13 cellular contexts compared by ENCODE assay signal in genomic region chr22:41963453-41964105, GRCh38. TPM values are rescaled to one million over a fixed set of nuclear protein-coding genes. Genes with fewer than 3 reads are reported as not detected.
A peak's percentile ranks its signal among the peaks of the same experiment; 100 is the strongest.
DNase-seq lines count a peak whose midpoint lies in the region; ATAC-seq and TF ChIP-seq lines count a peak whose summit lies in the region.
"Had no signal": no experiment of that assay in that cellular context is flagged by ENCODE, and none has a peak within 500 bp of the region (broad histone marks: within the 10 kb centered on the region; RNA-seq: fewer than 3 reads in every experiment).

No MANE protein-coding gene starts in this region.

- H2AFZ ChIP-seq in fibroblast of lung (ENCODE audit: low read length): no peak overlapping the region

- no peaks in the 10 kb centered on the region for H3K4me1 ChIP-seq in fibroblast of lung (ENCODE audit: control insufficient read depth, extremely low read depth, insufficient read depth, low read length)

- ATAC-seq in GM19397 (IDR thresholded peaks at IDR 0.05; ENCODE audit: unreplicated experiment) (no peak), GM18867 (IDR thresholded peaks at IDR 0.05; ENCODE audit: unreplicated experiment) (no peak)

- DNase-seq in AG10803 (ENCODE audit: low read depth) (peak; percentile 66), SK-MEL-5 (ENCODE audit: low read depth, low spot score) (peak; percentile 79), fibroblast of lung (ENCODE audit: low read depth in 2 of 2) (peak; percentile 37 to 60), nucleus accumbens (lab: John Stamatoyannopoulos, UW) (peak in 45 of 56 donors; percentile 17 to 87 (median 48)), NCI-H748 treated with DMSO at 0.1 percent for 48 hours (lab: John Stamatoyannopoulos, UW) (no peak)
- DNase-seq in activated CD4-positive, alpha-beta T cell treated with anti-CD3 and anti-CD28 coated beads for 4 hours: no peak
- DNase-seq: activated naive CD4-positive, alpha-beta T cell treated with anti-CD3 and anti-CD28 coated beads for 36 hours; NCI-H2171 treated with DMSO at 0.1 percent for 48 hours; spleen; testis had no signal

- no peak overlapping the region for H3K27ac ChIP-seq in fibroblast of lung (ENCODE audit: insufficient read depth, low read length)
- H3K27ac ChIP-seq: spleen, testis had no signal

- no peak overlapping the region for H3K4me3 ChIP-seq in AG10803 (ENCODE audit: low read length)
- H3K4me3 ChIP-seq in fibroblast of lung (replicated peaks in 1 of 4; ENCODE audit: control extremely low read depth in 1 of 4, insufficient read depth in 1 of 4, low read depth in 3 of 4, low read length in 4 of 4): no peak overlapping the region
- H3K4me3 ChIP-seq: spleen, testis had no signal

- H3K79me2 ChIP-seq in fibroblast of lung (ENCODE audit: control insufficient read depth, insufficient read depth, low read length): no peaks in the 10 kb centered on the region

- H3K36me3 ChIP-seq in fibroblast of lung (ENCODE audit: control insufficient read depth, insufficient read depth, low read length): no peaks in the 10 kb centered on the region
- H3K36me3 ChIP-seq: spleen had no signal

- in situ Hi-C loops in SK-MEL-5 (cut with HindIII; ENCODE audit: low pct_unique_long_range_greater_than_20kb, low sequenced_read_pairs): no loop called here

- no peaks in the 10 kb centered on the region for H3K27me3 ChIP-seq in fibroblast of lung (ENCODE audit: control insufficient read depth, insufficient read depth, low read length)
- H3K27me3 ChIP-seq: testis had no signal

- H3K9me3 ChIP-seq in fibroblast of lung (ENCODE audit: control insufficient read depth, insufficient read depth, low read depth, low read length): no peaks in the 10 kb centered on the region
- H3K9me3 ChIP-seq: spleen, testis had no signal

- no peak overlapping the region for H3K9ac ChIP-seq in fibroblast of lung (ENCODE audit: insufficient read depth, low read length)

- H4K20me1 ChIP-seq in fibroblast of lung (ENCODE audit: control insufficient read depth, extremely low read depth, insufficient read depth, low read length): no peaks in the 10 kb centered on the region

- no peak for TF ChIP-seq CTCF in AG10803 (conservative IDR thresholded peaks at IDR 0.05; ENCODE audit: low read length)
- no peak for TF ChIP-seq CTCF in fibroblast of lung (conservative IDR thresholded peaks at IDR 0.05 in 1 of 2, IDR thresholded peaks at IDR 0.05 in 1 of 2; ENCODE audit: low read depth in 1 of 2, low read length in 2 of 2)

- no peak overlapping the region for H3K4me2 ChIP-seq in fibroblast of lung (ENCODE audit: extremely low read depth, insufficient read depth, low read length)

RNA-seq across cellular contexts. Expression of gene SEPTIN3, which starts 5.7 kb away (rescaled TPM):
- total RNA-seq in SK-MEL-5 (2014; rRNA removed; shearing (Covaris generic)): 25.6 and 25.9 TPM in 2 replicates
- polyA plus RNA-seq in SK-MEL-5 (2015; cell fraction: cytosol; rRNA removed): 24.9 and 32.1 TPM in 2 replicates
- polyA plus RNA-seq in SK-MEL-5 (2015; cell fraction: nucleus; rRNA removed): 16.2 and 19.1 TPM in 2 replicates
- total RNA-seq in fibroblast of lung: 0.26 and 0.33 TPM in 2 replicates
- 0.05 and 0.24 TPM in 2 replicates for polyA plus RNA-seq in fibroblast of lung
- 0.07 and 0.31 TPM in 2 replicates for polyA plus RNA-seq in fibroblast of lung (2012)
- 0.85 TPM in 1 of 2 replicates, not detected in the other for polyA minus RNA-seq in fibroblast of lung (ENCODE audit: low replicate concordance)

RNA-seq across cellular contexts. Expression of gene CENPM, which starts 16.6 kb away (rescaled TPM):
- total RNA-seq in SK-MEL-5 (2014; rRNA removed; shearing (Covaris generic)): 38.7 and 47.3 TPM in 2 replicates
- 40.9 and 70.0 TPM in 2 replicates for polyA plus RNA-seq in SK-MEL-5 (2015; cell fraction: cytosol; rRNA removed)
- polyA plus RNA-seq in SK-MEL-5 (2015; cell fraction: nucleus; rRNA removed): 30.1 and 39.7 TPM in 2 replicates
- 0.77 and 11.6 TPM in 2 replicates for total RNA-seq in fibroblast of lung
- 5.9 and 23.4 TPM in 2 replicates for polyA plus RNA-seq in fibroblast of lung
- 6.0 and 36.2 TPM in 2 replicates for polyA plus RNA-seq in fibroblast of lung (2012)
- 10.8 and 51.3 TPM in 2 replicates for polyA minus RNA-seq in fibroblast of lung (ENCODE audit: low replicate concordance)

RNA-seq across cellular contexts. Expression of gene WBP2NL, which starts 35.0 kb away (rescaled TPM):
- total RNA-seq in SK-MEL-5 (2014; rRNA removed; shearing (Covaris generic)): 0.19 TPM in 1 of 2 replicates, not detected in the other
- 0.11 TPM in 1 of 2 replicates, not detected in the other for polyA plus RNA-seq in SK-MEL-5 (2015; cell fraction: cytosol; rRNA removed)
- polyA plus RNA-seq in SK-MEL-5 (2015; cell fraction: nucleus; rRNA removed): 1.8 TPM in 1 of 2 replicates, not detected in the other
- 1.3 and 1.8 TPM in 2 replicates for total RNA-seq in fibroblast of lung
- 0.05 and 0.10 TPM in 2 replicates for polyA plus RNA-seq in fibroblast of lung
- polyA plus RNA-seq in fibroblast of lung (2012): 0.06 and 0.19 TPM in 2 replicates
- polyA minus RNA-seq in fibroblast of lung (ENCODE audit: low replicate concordance): not detected in 2 replicates
- total RNA-seq: chondrocyte had no signal

RNA-seq across cellular contexts. Expression of gene TNFRSF13C, which starts 37.0 kb away (rescaled TPM):
- total RNA-seq in SK-MEL-5 (2014; rRNA removed; shearing (Covaris generic)): 0.11 and 0.19 TPM in 2 replicates
- 0.31 and 0.73 TPM in 2 replicates for polyA plus RNA-seq in SK-MEL-5 (2015; cell fraction: cytosol; rRNA removed)
- 3.5 and 3.8 TPM in 2 replicates for polyA plus RNA-seq in SK-MEL-5 (2015; cell fraction: nucleus; rRNA removed)
- under 0.01 TPM in 2 replicates for total RNA-seq in fibroblast of lung
- 0.03 and 0.15 TPM in 2 replicates for polyA plus RNA-seq in fibroblast of lung
- 0.05 and 0.09 TPM in 2 replicates for polyA plus RNA-seq in fibroblast of lung (2012)
- 0.33 TPM in 1 of 2 replicates, not detected in the other for polyA minus RNA-seq in fibroblast of lung (ENCODE audit: low replicate concordance)

Comparison
In these comparisons a context has a peak if more than half of its experiments do, and no peak if none do; other contexts are left out.
1. DNase-seq: peak in AG10803 (single experiment), SK-MEL-5 (single experiment), fibroblast of lung (2 of 2) and nucleus accumbens (45 of 56); none in NCI-H748 treated with DMSO at 0.1 percent for 48 hours (single experiment) and activated CD4-positive, alpha-beta T cell treated with anti-CD3 and anti-CD28 coated beads for 4 hours (0 of 2).
2. RNA of gene SEPTIN3, which starts 5.7 kb away (total RNA-seq): 25.6 to 25.9 TPM in SK-MEL-5; 0.26 to 0.33 TPM in fibroblast of lung; every median in the first group is over 10 times any median in the second.